2 cellular contexts compared by ENCODE assay signal in the genomic region with DNA sequence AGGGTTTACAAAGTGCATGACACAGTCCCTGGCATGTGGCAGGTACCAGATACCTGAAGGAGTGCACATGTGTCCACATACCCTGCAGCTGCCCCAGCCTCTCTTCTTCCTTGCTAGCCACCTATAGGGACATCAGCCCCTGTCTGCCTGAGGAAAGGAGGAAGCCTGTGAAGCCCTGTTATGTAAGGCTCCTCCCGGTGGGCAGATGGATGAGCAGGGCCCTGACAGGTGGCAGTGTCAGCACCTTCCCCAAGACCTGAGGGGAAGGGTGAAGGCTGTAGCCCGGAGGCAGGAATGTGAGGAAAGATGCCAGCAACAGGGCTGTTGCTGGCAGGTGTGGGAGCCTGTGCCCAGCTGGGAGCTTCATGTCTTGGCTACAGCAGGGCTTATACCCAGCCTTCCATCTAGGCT.
TF ChIP-seq lines count a peak whose summit lies in the region.

No MANE protein-coding gene starts in this region.

TF ChIP-seq in IMR-90, 13 proteins besides CTCF, POLR2A, EP300 and RAD21:
- TF ChIP-seq SMC3 (IDR thresholded peaks at IDR 0.05; ENCODE audit: low read depth, low read length) (no peak), RFX5 (IDR thresholded peaks at IDR 0.05; ENCODE audit: low read depth, low read length) (0 out of 2 replicates have a peak, but pooled peaks have one; percentile 8)
TF ChIP-seq in IMR-90: peak in this region for 1.

TF ChIP-seq in GM12878, 131 proteins besides CTCF, POLR2A, EP300 and RAD21:
- no peak for TF ChIP-seq ATF7 (IDR thresholded peaks at IDR 0.05; ENCODE audit: low read depth)
- TF ChIP-seq CREM (IDR thresholded peaks at IDR 0.05; ENCODE audit: low read depth), result no peak
- no peak for TF ChIP-seq ZSCAN29 (IDR thresholded peaks at IDR 0.05)
- TF ChIP-seq, protein P1, sequence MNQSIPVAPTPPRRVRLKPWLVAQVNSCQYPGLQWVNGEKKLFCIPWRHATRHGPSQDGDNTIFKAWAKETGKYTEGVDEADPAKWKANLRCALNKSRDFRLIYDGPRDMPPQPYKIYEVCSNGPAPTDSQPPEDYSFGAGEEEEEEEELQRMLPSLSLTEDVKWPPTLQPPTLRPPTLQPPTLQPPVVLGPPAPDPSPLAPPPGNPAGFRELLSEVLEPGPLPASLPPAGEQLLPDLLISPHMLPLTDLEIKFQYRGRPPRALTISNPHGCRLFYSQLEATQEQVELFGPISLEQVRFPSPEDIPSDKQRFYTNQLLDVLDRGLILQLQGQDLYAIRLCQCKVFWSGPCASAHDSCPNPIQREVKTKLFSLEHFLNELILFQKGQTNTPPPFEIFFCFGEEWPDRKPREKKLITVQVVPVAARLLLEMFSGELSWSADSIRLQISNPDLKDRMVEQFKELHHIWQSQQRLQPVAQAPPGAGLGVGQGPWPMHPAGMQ (IDR thresholded peaks at IDR 0.05; ENCODE audit: borderline replicate concordance), result no peak
- TF ChIP-seq, protein P2, sequence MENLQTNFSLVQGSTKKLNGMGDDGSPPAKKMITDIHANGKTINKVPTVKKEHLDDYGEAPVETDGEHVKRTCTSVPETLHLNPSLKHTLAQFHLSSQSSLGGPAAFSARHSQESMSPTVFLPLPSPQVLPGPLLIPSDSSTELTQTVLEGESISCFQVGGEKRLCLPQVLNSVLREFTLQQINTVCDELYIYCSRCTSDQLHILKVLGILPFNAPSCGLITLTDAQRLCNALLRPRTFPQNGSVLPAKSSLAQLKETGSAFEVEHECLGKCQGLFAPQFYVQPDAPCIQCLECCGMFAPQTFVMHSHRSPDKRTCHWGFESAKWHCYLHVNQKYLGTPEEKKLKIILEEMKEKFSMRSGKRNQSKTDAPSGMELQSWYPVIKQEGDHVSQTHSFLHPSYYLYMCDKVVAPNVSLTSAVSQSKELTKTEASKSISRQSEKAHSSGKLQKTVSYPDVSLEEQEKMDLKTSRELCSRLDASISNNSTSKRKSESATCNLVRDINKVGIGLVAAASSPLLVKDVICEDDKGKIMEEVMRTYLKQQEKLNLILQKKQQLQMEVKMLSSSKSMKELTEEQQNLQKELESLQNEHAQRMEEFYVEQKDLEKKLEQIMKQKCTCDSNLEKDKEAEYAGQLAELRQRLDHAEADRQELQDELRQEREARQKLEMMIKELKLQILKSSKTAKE (IDR thresholded peaks at IDR 0.05; ENCODE audit: low read depth, poor library complexity, severe bottlenecking), result no peak
- TF ChIP-seq SMARCA5 (IDR thresholded peaks at IDR 0.05), result no peak
- TF ChIP-seq, protein P3, sequence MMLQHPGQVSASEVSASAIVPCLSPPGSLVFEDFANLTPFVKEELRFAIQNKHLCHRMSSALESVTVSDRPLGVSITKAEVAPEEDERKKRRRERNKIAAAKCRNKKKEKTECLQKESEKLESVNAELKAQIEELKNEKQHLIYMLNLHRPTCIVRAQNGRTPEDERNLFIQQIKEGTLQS (IDR thresholded peaks at IDR 0.05; ENCODE audit: borderline replicate concordance, extremely low read depth, low read depth, low read length), result no peak
- TF ChIP-seq, protein P4, sequence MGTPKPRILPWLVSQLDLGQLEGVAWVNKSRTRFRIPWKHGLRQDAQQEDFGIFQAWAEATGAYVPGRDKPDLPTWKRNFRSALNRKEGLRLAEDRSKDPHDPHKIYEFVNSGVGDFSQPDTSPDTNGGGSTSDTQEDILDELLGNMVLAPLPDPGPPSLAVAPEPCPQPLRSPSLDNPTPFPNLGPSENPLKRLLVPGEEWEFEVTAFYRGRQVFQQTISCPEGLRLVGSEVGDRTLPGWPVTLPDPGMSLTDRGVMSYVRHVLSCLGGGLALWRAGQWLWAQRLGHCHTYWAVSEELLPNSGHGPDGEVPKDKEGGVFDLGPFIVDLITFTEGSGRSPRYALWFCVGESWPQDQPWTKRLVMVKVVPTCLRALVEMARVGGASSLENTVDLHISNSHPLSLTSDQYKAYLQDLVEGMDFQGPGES (IDR thresholded peaks at IDR 0.05), result no peak
- TF ChIP-seq TCF12 (IDR thresholded peaks at IDR 0.05; ENCODE audit: low read depth, low read length), result no peak
